Comparison of ENCODE assay signal across 25 cellular contexts in the genomic region with DNA sequence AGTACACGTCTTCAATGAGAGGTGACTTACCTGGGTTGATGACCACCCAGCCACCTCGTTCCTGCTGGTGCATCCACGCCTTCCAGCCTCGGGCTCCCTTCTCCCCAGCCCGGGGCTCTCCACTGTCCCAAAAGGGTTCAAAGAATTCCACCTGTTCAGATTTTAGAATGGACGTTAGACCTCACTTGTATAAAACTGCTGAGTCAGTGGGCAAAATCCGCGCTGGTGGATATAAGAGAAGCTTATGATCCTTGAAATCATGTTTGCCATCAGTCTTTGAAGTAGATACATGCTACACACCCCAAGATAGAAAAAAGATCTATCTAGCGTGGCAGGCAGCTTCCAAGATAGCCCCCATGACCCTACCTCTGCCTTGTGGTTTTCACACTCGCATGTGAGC.
"Had no signal": no experiment of that assay in that cellular context is flagged by ENCODE, and none has a peak within 500 bp of the region (broad histone marks: within the 10 kb centered on the region; RNA-seq: fewer than 3 reads in every experiment).

No MANE protein-coding gene starts in this region.

- H3K27ac Mint-ChIP-seq: effector memory CD8-positive, alpha-beta T cell; immature natural killer cell; naive B cell; nephron; stimulated activated memory B cell treated with anti-CD40 and anti-IgM and Interleukin-4, amounts not matched to agents 10 μg/mL and 1 μg/mL and 100 μg/mL, for 72 hours had no signal

- FAIRE-seq: kidney had no signal

- H3K4me3 Mint-ChIP-seq: effector memory CD8-positive, alpha-beta T cell; immature natural killer cell; naive B cell; nephron; stimulated activated memory B cell treated with anti-CD40 and anti-IgM and Interleukin-4, amounts not matched to agents 10 μg/mL and 1 μg/mL and 100 μg/mL, for 72 hours; stimulated activated naive CD8-positive, alpha-beta T cell treated with anti-CD3 and anti-CD28 coated beads, Interleukin-15, amount 100 ng/mL, for 72 hours had no signal

- DNase-seq: effector memory CD8-positive, alpha-beta T cell; immature natural killer cell; kidney; left cardiac atrium; left ventricle myocardium superior; mesenchymal stem cell; midbrain; naive B cell; retina; spleen; stimulated activated CD4-positive, alpha-beta T cell treated with anti-CD3 and anti-CD28 coated beads, Interleukin-15, amount 100 ng/mL, for 24 hours; stimulated activated CD4-positive, alpha-beta T cell treated with anti-CD3 and anti-CD28 coated beads, Interleukin-1b, Interleukin-23, amount 100 ng/mL, for 48 hours; stimulated activated CD4-positive, alpha-beta T cell treated with anti-CD3 and anti-CD28 coated beads, Interleukin-4, amount 100 ng/mL, for 24 hours; stimulated activated naive CD8-positive, alpha-beta T cell treated with anti-CD3 and anti-CD28 coated beads, Interleukin-15, amount 100 ng/mL, for 72 hours; substantia nigra; transverse colon had no signal

- H3K27me3 Mint-ChIP-seq: effector memory CD8-positive, alpha-beta T cell; naive B cell; stimulated activated memory B cell treated with anti-CD40 and anti-IgM and Interleukin-4, amounts not matched to agents 10 μg/mL and 1 μg/mL and 100 μg/mL, for 72 hours; stimulated activated naive CD8-positive, alpha-beta T cell treated with anti-CD3 and anti-CD28 coated beads, Interleukin-15, amount 100 ng/mL, for 72 hours had no signal

- H3K27me3 ChIP-seq: esophagus muscularis mucosa, right lobe of liver, spleen, transverse colon had no signal

- H3K36me3 ChIP-seq: prostate gland had no signal

- H3K4me3 ChIP-seq: esophagus muscularis mucosa, lung, prostate gland, right lobe of liver, spleen, thoracic aorta, transverse colon had no signal

- H3K27ac ChIP-seq: epithelial cell of prostate, parathyroid adenoma, prostate gland, right lobe of liver, thoracic aorta, transverse colon had no signal

- H3K9me3 ChIP-seq: esophagus muscularis mucosa, prostate gland, right lobe of liver, spleen, thoracic aorta, transverse colon had no signal

- H2AFZ ChIP-seq: parathyroid adenoma had no signal

- H3K79me2 ChIP-seq: parathyroid adenoma had no signal

- H3K9me3 Mint-ChIP-seq: effector memory CD8-positive, alpha-beta T cell; immature natural killer cell; nephron; stimulated activated memory B cell treated with anti-CD40 and anti-IgM and Interleukin-4, amounts not matched to agents 10 μg/mL and 1 μg/mL and 100 μg/mL, for 72 hours; stimulated activated naive CD8-positive, alpha-beta T cell treated with anti-CD3 and anti-CD28 coated beads, Interleukin-15, amount 100 ng/mL, for 72 hours had no signal

- H3K4me1 ChIP-seq: prostate gland had no signal

- ATAC-seq: effector memory CD8-positive, alpha-beta T cell; left cardiac atrium; left ventricle myocardium superior; right lobe of liver; stimulated activated memory B cell treated with anti-CD40 and anti-IgM and Interleukin-4, amounts not matched to agents 10 μg/mL and 1 μg/mL and 100 μg/mL, for 72 hours; stimulated activated naive CD8-positive, alpha-beta T cell treated with anti-CD3 and anti-CD28 coated beads, Interleukin-15, amount 100 ng/mL, for 72 hours had no signal
